ENCODE assay signal across 8 cellular contexts in genomic region chr12:10363922-10364838, GRCh38. TPM values are rescaled to one million over a fixed set of nuclear protein-coding genes. Genes with fewer than 3 reads are reported as not detected.
DNase-seq lines count a peak whose midpoint lies in the region; ATAC-seq and TF ChIP-seq lines count a peak whose summit lies in the region.

No MANE protein-coding gene starts in this region.

- peak overlapping the region; percentile 61 for H3K9ac ChIP-seq in PC-3 (ENCODE audit: low read length)

- H3K36me3 ChIP-seq in DOHH2 (ENCODE audit: control insufficient read depth, low read length) (no peaks in the 10 kb centered on the region), PC-3 (ENCODE audit: low read depth, low read length) (no peaks in the 10 kb centered on the region), breast epithelium (no peaks in the 10 kb centered on the region)

- TF ChIP-seq CTCF in DOHH2 (IDR thresholded peaks at IDR 0.05; ENCODE audit: low read depth, low read length, poor library complexity, severe bottlenecking) = no peak
- TF ChIP-seq CTCF in PC-3 (conservative IDR thresholded peaks at IDR 0.05; ENCODE audit: low read depth, low read length) = no peak
- no peak for TF ChIP-seq CTCF in breast epithelium (IDR thresholded peaks at IDR 0.05)

- DNase-seq in PC-3 (peak; percentile 40), breast epithelium (ENCODE audit: low spot score in 2 of 2) (no peak), iris pigment epithelial cell (ENCODE audit: low read depth) (peak; percentile 66), NCI-H2171 (lab: John Stamatoyannopoulos, UW) (no peak)
- DNase-seq in stimulated activated CD8-positive, alpha-beta memory T cell treated with anti-CD3 and anti-CD28 coated beads, Interleukin-4, amount 100 ng/mL, for 48 hours = peak; percentile 58

- intact Hi-C loops in PC-3 (cut with micrococcal nuclease) (loop anchor here (1.0 to 10.0 kb wide), 5 partner anchors 31 to 353 kb away; partner anchors contain the start of gene EIF2S3B), breast epithelium (cut with DNase I; ENCODE audit: low total_unique reads) (no loop called here)

- no peaks in the 10 kb centered on the region for H3K9me2 ChIP-seq in DOHH2 (replicated peaks; ENCODE audit: control insufficient read depth, low read length)
- no peaks in the 10 kb centered on the region for H3K9me2 ChIP-seq in PC-3 (replicated peaks; ENCODE audit: low read length)

- H3K27ac ChIP-seq in DOHH2 (ENCODE audit: low read depth, low read length) = no peak overlapping the region
- H3K27ac ChIP-seq in PC-3 (ENCODE audit: low read length) = peak overlapping the region; percentile 65
- H3K27ac ChIP-seq in breast epithelium = peak overlapping the region; percentile 97

- H3K9me3 ChIP-seq in DOHH2 (ENCODE audit: control insufficient read depth, insufficient read depth, low read length) = peaks cover 10% of the 10 kb centered on the region; the same call in 1 of the 2 replicates
- no peaks in the 10 kb centered on the region for H3K9me3 ChIP-seq in PC-3 (ENCODE audit: low read length)
- no peaks in the 10 kb centered on the region for H3K9me3 ChIP-seq in breast epithelium

- H4K20me1 ChIP-seq in DOHH2 (ENCODE audit: control insufficient read depth, insufficient read depth, low read depth, low read length) (no peaks in the 10 kb centered on the region), PC-3 (ENCODE audit: low read length) (no peaks in the 10 kb centered on the region)

- H3F3A ChIP-seq in DOHH2 (ENCODE audit: control insufficient read depth, insufficient read depth) = no peaks in the 10 kb centered on the region
- H3F3A ChIP-seq in PC-3 (ENCODE audit: low read length, unreplicated experiment) = peaks cover 5% of the 10 kb centered on the region

- peak; percentile 86 for ATAC-seq in GM19397 (IDR thresholded peaks at IDR 0.05; ENCODE audit: unreplicated experiment)
- peak; percentile 87 for ATAC-seq in HG03354 (IDR thresholded peaks at IDR 0.05; ENCODE audit: poor library complexity, severe bottlenecking, unreplicated experiment)
- ATAC-seq in PC-3 = peak; percentile 66

- TF ChIP-seq POLR2A in breast epithelium (IDR thresholded peaks at IDR 0.05) = no peak

- peak overlapping the region; percentile 79 for H2AFZ ChIP-seq in PC-3 (ENCODE audit: low read length)

- H3K79me2 ChIP-seq in DOHH2 (ENCODE audit: control insufficient read depth, low read length) (no peaks in the 10 kb centered on the region), PC-3 (ENCODE audit: low read length) (no peaks in the 10 kb centered on the region)

- H3K4me2 ChIP-seq in DOHH2 (ENCODE audit: low read length) (peak overlapping the region; percentile 100), PC-3 (ENCODE audit: low read length) (peak overlapping the region; percentile 93)

- H3K4me3 ChIP-seq in DOHH2 (ENCODE audit: low read length) = peak overlapping the region; percentile 90
- H3K4me3 ChIP-seq in PC-3 (ENCODE audit: low read length) = peak overlapping the region; percentile 74
- peak overlapping the region; percentile 60 to 88 (median 68) for H3K4me3 ChIP-seq in breast epithelium

- no peaks in the 10 kb centered on the region for H3K27me3 ChIP-seq in DOHH2 (ENCODE audit: control insufficient read depth, low read length)
- H3K27me3 ChIP-seq in PC-3 (ENCODE audit: low read length) = no peaks in the 10 kb centered on the region
- no peaks in the 10 kb centered on the region for H3K27me3 ChIP-seq in breast epithelium

- TSS peak; percentile 40 for BruUV-seq in PC-3 (replicated peaks; lab: Mats Ljungman, UMichigan)

- CTCF ChIA-PET in PC-3 (lab: Charles Lee) = interaction anchor here (1.2 kb wide), 1 partner anchor 33 kb away, joined by 3 read pairs; no protein-coding TSS in a partner anchor

- peaks cover 18% of the 10 kb centered on the region for H3K4me1 ChIP-seq in DOHH2 (ENCODE audit: control insufficient read depth, low read length)
- H3K4me1 ChIP-seq in PC-3 (ENCODE audit: insufficient read depth, low read length) = peaks cover 49% of the 10 kb centered on the region
- peaks cover 0 to 6% of the 10 kb centered on the region in 2 donors for H3K4me1 ChIP-seq in breast epithelium

- POLR2A ChIA-PET in PC-3 (lab: Charles Lee; ENCODE audit: unreplicated experiment) = no interaction called here

RNA-seq across cellular contexts. Expression of gene KLRK1, which starts 25.7 kb away (rescaled TPM):
- total RNA-seq in PC-3 (2014; rRNA removed) = not detected in 2 replicates
- 1 to 10 TPM; 2.6 to 7.0 (median 3.8) TPM for total RNA-seq in breast epithelium

RNA-seq across cellular contexts. Expression of gene KLRC4, which starts 45.4 kb away (rescaled TPM):
- total RNA-seq in PC-3 (2014; rRNA removed) = not detected in 2 replicates
- total RNA-seq in breast epithelium = 1 to 10 TPM in 1 of 3 donors, under 1 TPM in 1, not detected in 1; 0.66 to 1.5 TPM

RNA-seq across cellular contexts. Expression of gene KLRC3, which starts 56.2 kb away (rescaled TPM):
- total RNA-seq in PC-3 (2014; rRNA removed) (not detected in 2 replicates), breast epithelium (not detected)

RNA-seq across cellular contexts. Expression of gene KLRD1, which starts 56.5 kb away (rescaled TPM):
- total RNA-seq in PC-3 (2014; rRNA removed) (0.06 TPM in 1 of 2 replicates, not detected in the other), breast epithelium (1 to 10 TPM in 2 of 3 donors, under 1 TPM in 1; 0.96 to 2.5 (median 2.3) TPM)

Comparison
In these comparisons a context has a peak if more than half of its experiments do, and no peak if none do; other contexts are left out.
1. DNase-seq: peak in PC-3 (single experiment), iris pigment epithelial cell (single experiment) and stimulated activated CD8-positive, alpha-beta memory T cell treated with anti-CD3 and anti-CD28 coated beads, Interleukin-4, amount 100 ng/mL, for 48 hours (single experiment); none in breast epithelium (0 of 2) and NCI-H2171 (single experiment).
2. Peak in every context shown above with its lines, with median percentiles within 50 percentile points of each other: H3K4me3 ChIP-seq and ATAC-seq.